In the genomic region with DNA sequence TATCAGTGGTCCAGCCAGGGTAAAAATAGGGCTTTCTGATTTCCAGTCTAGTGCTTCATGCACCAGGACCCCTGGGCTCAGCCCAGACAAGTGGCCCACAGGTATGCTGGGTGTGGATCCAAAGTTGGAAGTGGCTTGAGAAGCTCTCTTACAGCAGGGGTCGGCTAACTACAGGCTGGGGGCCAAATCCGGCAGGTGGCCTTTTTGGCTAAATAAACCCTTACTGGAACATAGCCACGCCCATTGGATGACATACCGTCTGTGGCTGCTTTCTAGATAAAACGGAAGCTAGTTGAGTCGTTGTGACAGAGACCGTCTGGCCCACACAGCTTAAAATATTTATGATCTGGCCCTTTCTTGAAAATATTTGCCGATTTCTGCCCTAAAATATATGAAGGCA, we compare ENCODE assay signal across 1 cellular context.
TF ChIP-seq lines count a peak whose summit lies in the region.

No MANE protein-coding gene starts in this region.

TF ChIP-seq in GM23338, 12 proteins besides CTCF, POLR2A, EP300 and RAD21 (continued from another document):
- TF ChIP-seq, protein P1, sequence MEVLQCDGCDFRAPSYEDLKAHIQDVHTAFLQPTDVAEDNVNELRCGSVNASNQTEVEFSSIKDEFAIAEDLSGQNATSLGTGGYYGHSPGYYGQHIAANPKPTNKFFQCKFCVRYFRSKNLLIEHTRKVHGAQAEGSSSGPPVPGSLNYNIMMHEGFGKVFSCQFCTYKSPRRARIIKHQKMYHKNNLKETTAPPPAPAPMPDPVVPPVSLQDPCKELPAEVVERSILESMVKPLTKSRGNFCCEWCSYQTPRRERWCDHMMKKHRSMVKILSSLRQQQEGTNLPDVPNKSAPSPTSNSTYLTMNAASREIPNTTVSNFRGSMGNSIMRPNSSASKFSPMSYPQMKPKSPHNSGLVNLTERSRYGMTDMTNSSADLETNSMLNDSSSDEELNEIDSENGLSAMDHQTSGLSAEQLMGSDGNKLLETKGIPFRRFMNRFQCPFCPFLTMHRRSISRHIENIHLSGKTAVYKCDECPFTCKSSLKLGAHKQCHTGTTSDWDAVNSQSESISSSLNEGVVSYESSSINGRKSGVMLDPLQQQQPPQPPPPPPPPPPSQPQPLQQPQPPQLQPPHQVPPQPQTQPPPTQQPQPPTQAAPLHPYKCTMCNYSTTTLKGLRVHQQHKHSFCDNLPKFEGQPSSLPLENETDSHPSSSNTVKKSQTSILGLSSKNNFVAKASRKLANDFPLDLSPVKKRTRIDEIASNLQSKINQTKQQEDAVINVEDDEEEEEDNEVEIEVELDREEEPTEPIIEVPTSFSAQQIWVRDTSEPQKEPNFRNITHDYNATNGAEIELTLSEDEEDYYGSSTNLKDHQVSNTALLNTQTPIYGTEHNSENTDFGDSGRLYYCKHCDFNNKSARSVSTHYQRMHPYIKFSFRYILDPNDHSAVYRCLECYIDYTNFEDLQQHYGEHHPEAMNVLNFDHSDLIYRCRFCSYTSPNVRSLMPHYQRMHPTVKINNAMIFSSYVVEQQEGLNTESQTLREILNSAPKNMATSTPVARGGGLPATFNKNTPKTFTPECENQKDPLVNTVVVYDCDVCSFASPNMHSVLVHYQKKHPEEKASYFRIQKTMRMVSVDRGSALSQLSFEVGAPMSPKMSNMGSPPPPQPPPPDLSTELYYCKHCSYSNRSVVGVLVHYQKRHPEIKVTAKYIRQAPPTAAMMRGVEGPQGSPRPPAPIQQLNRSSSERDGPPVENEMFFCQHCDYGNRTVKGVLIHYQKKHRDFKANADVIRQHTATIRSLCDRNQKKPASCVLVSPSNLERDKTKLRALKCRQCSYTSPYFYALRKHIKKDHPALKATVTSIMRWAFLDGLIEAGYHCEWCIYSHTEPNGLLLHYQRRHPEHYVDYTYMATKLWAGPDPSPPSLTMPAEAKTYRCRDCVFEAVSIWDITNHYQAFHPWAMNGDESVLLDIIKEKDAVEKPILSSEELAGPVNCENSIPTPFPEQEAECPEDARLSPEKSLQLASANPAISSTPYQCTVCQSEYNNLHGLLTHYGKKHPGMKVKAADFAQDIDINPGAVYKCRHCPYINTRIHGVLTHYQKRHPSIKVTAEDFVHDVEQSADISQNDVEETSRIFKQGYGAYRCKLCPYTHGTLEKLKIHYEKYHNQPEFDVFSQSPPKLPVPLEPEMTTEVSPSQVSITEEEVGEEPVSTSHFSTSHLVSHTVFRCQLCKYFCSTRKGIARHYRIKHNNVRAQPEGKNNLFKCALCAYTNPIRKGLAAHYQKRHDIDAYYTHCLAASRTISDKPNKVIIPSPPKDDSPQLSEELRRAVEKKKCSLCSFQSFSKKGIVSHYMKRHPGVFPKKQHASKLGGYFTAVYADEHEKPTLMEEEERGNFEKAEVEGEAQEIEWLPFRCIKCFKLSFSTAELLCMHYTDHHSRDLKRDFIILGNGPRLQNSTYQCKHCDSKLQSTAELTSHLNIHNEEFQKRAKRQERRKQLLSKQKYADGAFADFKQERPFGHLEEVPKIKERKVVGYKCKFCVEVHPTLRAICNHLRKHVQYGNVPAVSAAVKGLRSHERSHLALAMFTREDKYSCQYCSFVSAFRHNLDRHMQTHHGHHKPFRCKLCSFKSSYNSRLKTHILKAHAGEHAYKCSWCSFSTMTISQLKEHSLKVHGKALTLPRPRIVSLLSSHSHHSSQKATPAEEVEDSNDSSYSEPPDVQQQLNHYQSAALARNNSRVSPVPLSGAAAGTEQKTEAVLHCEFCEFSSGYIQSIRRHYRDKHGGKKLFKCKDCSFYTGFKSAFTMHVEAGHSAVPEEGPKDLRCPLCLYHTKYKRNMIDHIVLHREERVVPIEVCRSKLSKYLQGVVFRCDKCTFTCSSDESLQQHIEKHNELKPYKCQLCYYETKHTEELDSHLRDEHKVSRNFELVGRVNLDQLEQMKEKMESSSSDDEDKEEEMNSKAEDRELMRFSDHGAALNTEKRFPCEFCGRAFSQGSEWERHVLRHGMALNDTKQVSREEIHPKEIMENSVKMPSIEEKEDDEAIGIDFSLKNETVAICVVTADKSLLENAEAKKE (CRISPR knock-in tag; IDR thresholded peaks at IDR 0.05), result no peak
- no peak for TF ChIP-seq JUNB (IDR thresholded peaks at IDR 0.05; ENCODE audit: unreplicated experiment)
